Comparison of ENCODE assay signal across 1 cellular context in genomic region chr17:41775394-41776226, GRCh38.
TF ChIP-seq lines count a peak whose summit lies in the region.

No MANE protein-coding gene starts in this region.

TF ChIP-seq in WTC11, 78 proteins besides CTCF, POLR2A, EP300 and RAD21 (continued from another document):
- TF ChIP-seq SP1 (CRISPR knock-in tag; conservative IDR thresholded peaks at IDR 0.05): 0 out of 2 replicates have a peak, but pooled peaks have one; percentile 28
TF ChIP-seq in WTC11: peak in this region for 3.
